Comparison of ENCODE assay signal across 27 cellular contexts in the genomic region with DNA sequence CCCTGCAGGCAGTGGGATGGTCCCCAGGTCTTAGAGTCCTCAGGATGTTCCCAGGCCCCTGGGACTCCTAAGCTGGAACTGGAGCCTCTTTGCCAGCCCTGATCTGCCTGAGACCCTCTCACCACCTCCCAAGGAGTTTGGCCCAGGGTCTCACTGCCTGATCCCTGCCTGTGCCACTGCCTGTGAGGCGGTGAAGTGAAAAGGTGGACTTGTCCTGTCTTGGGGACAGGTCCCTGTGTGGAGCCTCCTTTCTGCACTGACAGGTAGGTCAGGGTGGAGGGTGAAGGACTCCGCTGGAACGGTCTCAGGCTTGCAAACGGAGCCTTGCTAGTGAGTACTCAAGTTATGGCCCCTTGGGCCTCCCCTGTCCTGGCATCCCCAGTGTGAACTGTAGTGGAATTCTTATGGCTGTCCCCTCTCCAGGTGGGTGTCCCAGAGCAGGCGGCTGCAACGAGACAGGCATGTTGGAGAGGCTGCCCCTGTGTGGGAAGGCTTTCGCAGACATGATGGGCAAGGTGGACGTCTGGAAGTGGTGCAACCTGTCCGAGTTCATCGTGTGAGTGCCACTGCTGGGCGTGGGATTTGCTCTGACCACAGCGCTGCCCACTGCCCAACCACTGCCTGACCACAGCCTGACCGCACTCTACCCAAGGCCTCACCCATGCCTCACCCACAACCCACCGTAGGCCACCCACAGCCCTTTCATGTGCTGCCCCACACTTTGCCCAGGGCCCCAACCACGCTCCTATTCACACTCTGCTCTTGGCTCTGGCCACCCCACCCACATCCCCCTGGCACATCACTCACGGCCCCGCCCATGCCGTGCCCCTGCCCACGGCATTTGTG. TPM values are rescaled to one million over a fixed set of nuclear protein-coding genes. Genes with fewer than 3 reads are reported as not detected.
DNase-seq lines count a peak whose midpoint lies in the region; ATAC-seq and TF ChIP-seq lines count a peak whose summit lies in the region.
"Had no signal": no experiment of that assay in that cellular context is flagged by ENCODE, and none has a peak within 500 bp of the region (broad histone marks: within the 10 kb centered on the region; RNA-seq: fewer than 3 reads in every experiment).

No MANE protein-coding gene starts in this region.

- no peak overlapping the region for H3K4me3 ChIP-seq in HEK293 (ENCODE audit: low read depth, low read length)
- no peak overlapping the region for H3K4me3 ChIP-seq in right cardiac atrium (ENCODE audit: low read length)
- H3K4me3 ChIP-seq in suprapubic skin = no peak overlapping the region
- H3K4me3 ChIP-seq: ascending aorta, PC-9 had no signal

- no peak for TF ChIP-seq CTCF in HEK293 (tag by site-specific recombination; IDR thresholded peaks at IDR 0.05)
- no peak for TF ChIP-seq CTCF in suprapubic skin (IDR thresholded peaks at IDR 0.05)

- TF ChIP-seq EP300 in suprapubic skin (IDR thresholded peaks at IDR 0.05) = no peak

- H3K36me3 ChIP-seq in HEK293 (ENCODE audit: control insufficient read depth in 2 of 2, insufficient read depth in 1 of 2, low read length in 2 of 2) = no peaks in the 10 kb centered on the region
- H3K36me3 ChIP-seq in suprapubic skin = no peaks in the 10 kb centered on the region
- H3K36me3 ChIP-seq: ascending aorta had no signal

- no peaks in the 10 kb centered on the region for H3K4me1 ChIP-seq in HEK293 (ENCODE audit: control insufficient read depth, insufficient read depth, low read length)
- H3K4me1 ChIP-seq in right cardiac atrium (ENCODE audit: control insufficient read depth, insufficient read depth, low read length) = no peaks in the 10 kb centered on the region
- no peaks in the 10 kb centered on the region for H3K4me1 ChIP-seq in suprapubic skin
- H3K4me1 ChIP-seq: ascending aorta had no signal

- CTCF ChIA-PET in HEK293 (lab: Yijun Ruan, JAX) = no interaction called here

- POLR2A ChIA-PET in HEK293 (lab: Yijun Ruan, JAX) = no interaction called here

- intact Hi-C loops in right cardiac atrium (cut with DNase I) = no loop called here

- H3K27ac ChIP-seq in HEK293 (ENCODE audit: extremely low read depth, low read depth, low read length) = no peak overlapping the region
- H3K27ac ChIP-seq in right cardiac atrium (ENCODE audit: low read length) = no peak overlapping the region
- no peak overlapping the region for H3K27ac ChIP-seq in suprapubic skin
- H3K27ac ChIP-seq: ascending aorta, PC-9 had no signal

- H3K9me3 ChIP-seq in HEK293 (ENCODE audit: control insufficient read depth, insufficient read depth, low read depth, low read length) (no peaks in the 10 kb centered on the region), right cardiac atrium (ENCODE audit: control insufficient read depth, low read length) (no peaks in the 10 kb centered on the region), suprapubic skin (no peaks in the 10 kb centered on the region)
- H3K9me3 ChIP-seq: ascending aorta had no signal

- peak; percentile 2 for DNase-seq in activated gamma-delta T cell treated with Interleukin-2 at 50 U/mL for 16 hours
- no peak for DNase-seq in activated gamma-delta T cell (lab: John Stamatoyannopoulos, UW)
- DNase-seq in right cardiac atrium = peak in 2 of 3 donors; percentile 32 to 35
- peak; percentile 46 to 61 for DNase-seq in suprapubic skin (ENCODE audit: low spot score in 2 of 2)
- no peak for DNase-seq in inferior parietal cortex (ENCODE audit: extremely low spot score)
- DNase-seq in NCI-H2227 treated with DMSO at 0.1 percent for 48 hours (lab: John Stamatoyannopoulos, UW) = no peak
- DNase-seq: activated CD4-positive, alpha-beta T cell treated with anti-CD3 and anti-CD28 coated beads for 4 hours; activated CD8-positive, alpha-beta memory T cell treated with anti-CD3 and anti-CD28 coated beads for 24 hours; activated T-cell treated with anti-CD3 and anti-CD28 coated beads for 4 hours; AML-193; cortex of kidney; DMS 273 treated with DMSO at 0.1 percent for 48 hours; glutamatergic neuron; Kasumi-1; natural killer cell; NCI-H1417 treated with DMSO at 0.1 percent for 48 hours; NCI-H2029 treated with DMSO at 0.1 percent for 48 hours; NCI-H69; occipital lobe had no signal

- TF ChIP-seq POLR2A in suprapubic skin (IDR thresholded peaks at IDR 0.05) = no peak

- no peak for ATAC-seq in right cardiac atrium
- ATAC-seq: esophagus mucosa, natural killer cell had no signal

- H3K27me3 ChIP-seq in right cardiac atrium (ENCODE audit: control insufficient read depth, insufficient read depth) (no peaks in the 10 kb centered on the region), suprapubic skin (peaks cover 3% of the 10 kb centered on the region)
- H3K27me3 ChIP-seq: ascending aorta had no signal

- WGBS in right cardiac atrium = 88% methylated on average over 19 of the region's 19 CpGs
- WGBS in suprapubic skin = 76% methylated on average over 16 of the region's 19 CpGs

TF ChIP-seq in HEK293, 187 proteins besides CTCF, POLR2A, EP300 and RAD21:
- TF ChIP-seq ZNF366 (tag by site-specific recombination; conservative IDR thresholded peaks at IDR 0.05) (no peak), ZFHX2 (tag by site-specific recombination; conservative IDR thresholded peaks at IDR 0.05) (peak; percentile 87), ZNF140 (tag by site-specific recombination; IDR thresholded peaks at IDR 0.05) (no peak), ZBTB17 (tag by site-specific recombination; IDR thresholded peaks at IDR 0.05) (no peak), EGR2 (tag by site-specific recombination; IDR thresholded peaks at IDR 0.05; ENCODE audit: low read depth) (peak; percentile 89), MEIS1 (CRISPR knock-in tag; IDR thresholded peaks at IDR 0.05; ENCODE audit: borderline replicate concordance) (no peak), ZNF132 (tag by site-specific recombination; IDR thresholded peaks at IDR 0.05; ENCODE audit: borderline replicate concordance) (no peak), RBAK (tag by site-specific recombination; IDR thresholded peaks at IDR 0.05) (no peak), SALL2 (tag by site-specific recombination; IDR thresholded peaks at IDR 0.05; ENCODE audit: borderline replicate concordance) (no peak), ZNF239 (tag by site-specific recombination; IDR thresholded peaks at IDR 0.05) (no peak)
- TF ChIP-seq, protein P1, sequence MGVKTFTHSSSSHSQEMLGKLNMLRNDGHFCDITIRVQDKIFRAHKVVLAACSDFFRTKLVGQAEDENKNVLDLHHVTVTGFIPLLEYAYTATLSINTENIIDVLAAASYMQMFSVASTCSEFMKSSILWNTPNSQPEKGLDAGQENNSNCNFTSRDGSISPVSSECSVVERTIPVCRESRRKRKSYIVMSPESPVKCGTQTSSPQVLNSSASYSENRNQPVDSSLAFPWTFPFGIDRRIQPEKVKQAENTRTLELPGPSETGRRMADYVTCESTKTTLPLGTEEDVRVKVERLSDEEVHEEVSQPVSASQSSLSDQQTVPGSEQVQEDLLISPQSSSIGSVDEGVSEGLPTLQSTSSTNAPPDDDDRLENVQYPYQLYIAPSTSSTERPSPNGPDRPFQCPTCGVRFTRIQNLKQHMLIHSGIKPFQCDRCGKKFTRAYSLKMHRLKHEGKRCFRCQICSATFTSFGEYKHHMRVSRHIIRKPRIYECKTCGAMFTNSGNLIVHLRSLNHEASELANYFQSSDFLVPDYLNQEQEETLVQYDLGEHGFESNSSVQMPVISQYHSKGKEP (tag by site-specific recombination; IDR thresholded peaks at IDR 0.05) = no peak
- TF ChIP-seq, protein P2, sequence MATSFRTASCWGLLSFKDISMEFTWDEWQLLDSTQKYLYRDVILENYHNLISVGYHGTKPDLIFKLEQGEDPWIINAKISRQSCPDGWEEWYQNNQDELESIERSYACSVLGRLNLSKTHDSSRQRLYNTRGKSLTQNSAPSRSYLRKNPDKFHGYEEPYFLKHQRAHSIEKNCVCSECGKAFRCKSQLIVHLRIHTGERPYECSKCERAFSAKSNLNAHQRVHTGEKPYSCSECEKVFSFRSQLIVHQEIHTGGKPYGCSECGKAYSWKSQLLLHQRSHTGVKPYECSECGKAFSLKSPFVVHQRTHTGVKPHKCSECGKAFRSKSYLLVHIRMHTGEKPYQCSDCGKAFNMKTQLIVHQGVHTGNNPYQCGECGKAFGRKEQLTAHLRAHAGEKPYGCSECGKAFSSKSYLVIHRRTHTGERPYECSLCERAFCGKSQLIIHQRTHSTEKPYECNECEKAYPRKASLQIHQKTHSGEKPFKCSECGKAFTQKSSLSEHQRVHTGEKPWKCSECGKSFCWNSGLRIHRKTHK (tag by site-specific recombination; IDR thresholded peaks at IDR 0.05) = no peak
- TF ChIP-seq, protein P3, sequence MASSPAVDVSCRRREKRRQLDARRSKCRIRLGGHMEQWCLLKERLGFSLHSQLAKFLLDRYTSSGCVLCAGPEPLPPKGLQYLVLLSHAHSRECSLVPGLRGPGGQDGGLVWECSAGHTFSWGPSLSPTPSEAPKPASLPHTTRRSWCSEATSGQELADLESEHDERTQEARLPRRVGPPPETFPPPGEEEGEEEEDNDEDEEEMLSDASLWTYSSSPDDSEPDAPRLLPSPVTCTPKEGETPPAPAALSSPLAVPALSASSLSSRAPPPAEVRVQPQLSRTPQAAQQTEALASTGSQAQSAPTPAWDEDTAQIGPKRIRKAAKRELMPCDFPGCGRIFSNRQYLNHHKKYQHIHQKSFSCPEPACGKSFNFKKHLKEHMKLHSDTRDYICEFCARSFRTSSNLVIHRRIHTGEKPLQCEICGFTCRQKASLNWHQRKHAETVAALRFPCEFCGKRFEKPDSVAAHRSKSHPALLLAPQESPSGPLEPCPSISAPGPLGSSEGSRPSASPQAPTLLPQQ (tag by site-specific recombination; IDR thresholded peaks at IDR 0.05) = no peak
- TF ChIP-seq, protein P4, sequence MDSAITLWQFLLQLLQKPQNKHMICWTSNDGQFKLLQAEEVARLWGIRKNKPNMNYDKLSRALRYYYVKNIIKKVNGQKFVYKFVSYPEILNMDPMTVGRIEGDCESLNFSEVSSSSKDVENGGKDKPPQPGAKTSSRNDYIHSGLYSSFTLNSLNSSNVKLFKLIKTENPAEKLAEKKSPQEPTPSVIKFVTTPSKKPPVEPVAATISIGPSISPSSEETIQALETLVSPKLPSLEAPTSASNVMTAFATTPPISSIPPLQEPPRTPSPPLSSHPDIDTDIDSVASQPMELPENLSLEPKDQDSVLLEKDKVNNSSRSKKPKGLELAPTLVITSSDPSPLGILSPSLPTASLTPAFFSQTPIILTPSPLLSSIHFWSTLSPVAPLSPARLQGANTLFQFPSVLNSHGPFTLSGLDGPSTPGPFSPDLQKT (IDR thresholded peaks at IDR 0.05; ENCODE audit: borderline replicate concordance, low read depth, low read length) = no peak
TF ChIP-seq in HEK293: peak in this region for 2.

RNA-seq across cellular contexts. Expression of a gene that starts 19.5 kb away (rescaled TPM):
- total RNA-seq in right cardiac atrium (10 to 100 TPM; 22.2 to 45.5 (median 32.4) TPM), suprapubic skin (10 to 100 TPM; 14.4 to 62.9 (median 33.6) TPM)
- 58.4 TPM for polyA plus RNA-seq in right cardiac atrium
- total RNA-seq: A673; CD4-positive, alpha-beta T cell; fibroblast of villous mesenchyme; natural killer cell; PC-9; pulmonary artery endothelial cell had no signal

Comparison
In these comparisons a context has a peak if more than half of its experiments do, and no peak if none do; other contexts are left out.
1. DNase-seq: peak in activated gamma-delta T cell treated with Interleukin-2 at 50 U/mL for 16 hours (single experiment), right cardiac atrium (2 of 3) and suprapubic skin (2 of 2); none in activated gamma-delta T cell (single experiment), inferior parietal cortex (single experiment) and NCI-H2227 treated with DMSO at 0.1 percent for 48 hours (single experiment).